1 cellular context compared by ENCODE assay signal in the genomic region with DNA sequence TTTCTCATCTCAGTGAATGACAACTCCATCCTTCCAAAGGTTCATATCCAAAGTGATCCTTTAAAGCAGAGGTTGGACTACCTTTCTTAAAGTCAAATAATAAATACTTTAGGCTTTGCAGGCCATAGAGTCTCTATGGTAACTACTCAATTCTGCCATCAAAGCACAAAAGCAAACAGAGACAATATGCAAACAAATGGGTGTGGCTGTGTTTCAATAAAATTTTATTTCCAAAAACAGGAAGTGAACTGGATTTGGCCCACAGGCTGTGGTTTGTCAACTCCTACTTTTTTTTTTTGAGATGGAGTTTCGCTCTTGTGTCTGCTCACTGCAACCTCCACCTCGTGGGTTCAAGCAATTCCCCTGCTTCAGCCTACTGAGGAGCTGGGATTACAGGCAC.
TF ChIP-seq lines count a peak whose summit lies in the region.

No MANE protein-coding gene starts in this region.

TF ChIP-seq in GM12878, 131 proteins besides CTCF, POLR2A, EP300 and RAD21:
- TF ChIP-seq E4F1 (IDR thresholded peaks at IDR 0.05; ENCODE audit: borderline replicate concordance, partially characterized antibody) (no peak), PML (IDR thresholded peaks at IDR 0.05; ENCODE audit: low read length) (no peak), RUNX3 (IDR thresholded peaks at IDR 0.05; ENCODE audit: low read length) (0 out of 2 replicates have a peak, but pooled peaks have one; percentile 14), SPI1 (IDR thresholded peaks at IDR 0.05; ENCODE audit: borderline replicate concordance, insufficient read depth, low read depth, low read length) (peak; percentile 64; the same call in 1 of the 2 replicates)
